In the genomic region with DNA sequence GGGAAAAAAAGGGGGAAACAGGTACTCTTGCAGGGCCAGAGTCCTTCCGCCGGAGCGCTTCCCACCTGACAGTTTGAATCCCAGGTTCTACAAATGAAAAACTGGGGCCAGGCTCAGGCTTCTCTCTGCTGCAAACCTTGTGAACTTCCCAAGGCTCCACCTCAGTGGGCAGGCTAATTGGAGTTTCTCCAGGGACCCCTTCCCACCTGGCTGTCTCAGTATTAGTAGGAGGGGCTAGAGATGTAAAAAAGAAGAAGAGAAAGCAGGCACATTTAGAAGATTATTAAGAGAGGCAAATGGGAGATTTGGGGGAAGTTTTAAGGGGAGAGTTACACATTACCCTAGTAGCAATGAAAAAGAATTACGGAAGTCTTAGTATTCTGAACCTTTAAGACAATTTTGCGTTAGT, we compare ENCODE assay signal across 1 cellular context.
TF ChIP-seq lines count a peak whose summit lies in the region.

No MANE protein-coding gene starts in this region.

TF ChIP-seq in IMR-90, 13 proteins besides CTCF, POLR2A, EP300 and RAD21:
- TF ChIP-seq RCOR1 (IDR thresholded peaks at IDR 0.05; ENCODE audit: insufficient replicate concordance, low read length) (no peak), CEBPB (IDR thresholded peaks at IDR 0.05; ENCODE audit: low read depth, low read length) (no peak), MAZ (IDR thresholded peaks at IDR 0.05; ENCODE audit: borderline replicate concordance, low read depth, low read length) (no peak), FOS (IDR thresholded peaks at IDR 0.05; ENCODE audit: low read depth, low read length) (no peak), MXI1 (IDR thresholded peaks at IDR 0.05; ENCODE audit: borderline replicate concordance, low read depth, low read length) (no peak), RFX5 (IDR thresholded peaks at IDR 0.05; ENCODE audit: low read depth, low read length) (no peak), BHLHE40 (IDR thresholded peaks at IDR 0.05; ENCODE audit: low read depth, low read length) (no peak), CHD1 (IDR thresholded peaks at IDR 0.05; ENCODE audit: low read depth, low read length) (no peak), SMC3 (IDR thresholded peaks at IDR 0.05; ENCODE audit: low read depth, low read length) (no peak), MAFK (IDR thresholded peaks at IDR 0.05; ENCODE audit: low read depth, low read length) (no peak), NFE2L2 (IDR thresholded peaks at IDR 0.05; ENCODE audit: low read depth, low read length) (no peak)
- TF ChIP-seq, protein P1, sequence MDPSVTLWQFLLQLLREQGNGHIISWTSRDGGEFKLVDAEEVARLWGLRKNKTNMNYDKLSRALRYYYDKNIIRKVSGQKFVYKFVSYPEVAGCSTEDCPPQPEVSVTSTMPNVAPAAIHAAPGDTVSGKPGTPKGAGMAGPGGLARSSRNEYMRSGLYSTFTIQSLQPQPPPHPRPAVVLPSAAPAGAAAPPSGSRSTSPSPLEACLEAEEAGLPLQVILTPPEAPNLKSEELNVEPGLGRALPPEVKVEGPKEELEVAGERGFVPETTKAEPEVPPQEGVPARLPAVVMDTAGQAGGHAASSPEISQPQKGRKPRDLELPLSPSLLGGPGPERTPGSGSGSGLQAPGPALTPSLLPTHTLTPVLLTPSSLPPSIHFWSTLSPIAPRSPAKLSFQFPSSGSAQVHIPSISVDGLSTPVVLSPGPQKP (IDR thresholded peaks at IDR 0.05; ENCODE audit: borderline replicate concordance, low read depth, low read length) = no peak
- TF ChIP-seq, protein P2, sequence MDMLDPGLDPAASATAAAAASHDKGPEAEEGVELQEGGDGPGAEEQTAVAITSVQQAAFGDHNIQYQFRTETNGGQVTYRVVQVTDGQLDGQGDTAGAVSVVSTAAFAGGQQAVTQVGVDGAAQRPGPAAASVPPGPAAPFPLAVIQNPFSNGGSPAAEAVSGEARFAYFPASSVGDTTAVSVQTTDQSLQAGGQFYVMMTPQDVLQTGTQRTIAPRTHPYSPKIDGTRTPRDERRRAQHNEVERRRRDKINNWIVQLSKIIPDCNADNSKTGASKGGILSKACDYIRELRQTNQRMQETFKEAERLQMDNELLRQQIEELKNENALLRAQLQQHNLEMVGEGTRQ (IDR thresholded peaks at IDR 0.05; ENCODE audit: low read depth, low read length) = no peak
